In the genomic region with DNA sequence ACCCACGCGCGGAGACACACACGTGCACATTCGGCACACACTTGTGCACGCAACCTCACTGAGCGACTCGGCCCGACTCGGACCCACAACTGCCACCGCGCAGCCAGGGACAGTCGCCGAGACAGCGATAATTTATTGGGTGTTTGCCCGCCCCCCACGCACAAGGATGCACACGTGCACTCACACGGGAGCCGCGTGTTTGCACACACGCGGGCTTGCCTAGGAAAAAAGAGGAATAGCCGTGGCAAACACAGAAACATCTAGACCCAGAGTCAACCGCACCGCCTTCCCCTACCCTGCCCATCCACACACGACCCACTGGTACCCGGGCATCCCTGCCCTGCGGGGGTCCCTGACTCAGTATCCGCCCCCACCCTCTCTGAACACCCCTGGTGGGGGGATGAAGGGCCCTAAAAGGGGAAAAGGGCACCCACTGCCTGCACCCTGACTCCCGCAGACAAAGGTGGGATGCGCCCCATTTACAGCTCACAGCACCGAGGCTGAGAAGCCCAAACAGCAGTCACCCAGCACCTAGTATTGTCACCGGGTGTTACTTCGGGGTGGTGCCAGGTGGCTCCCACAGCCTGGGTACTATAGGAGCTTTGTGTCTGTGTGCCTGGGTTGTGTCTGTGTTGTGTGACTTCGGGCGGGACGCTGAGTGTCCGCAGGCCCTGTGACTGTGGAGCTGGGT, we compare ENCODE assay signal across 8 cellular contexts. TPM values are rescaled to one million over a fixed set of nuclear protein-coding genes. Genes with fewer than 3 reads are reported as not detected.
A peak's percentile ranks its signal among the peaks of the same experiment; 100 is the strongest.
DNase-seq lines count a peak whose midpoint lies in the region; ATAC-seq and TF ChIP-seq lines count a peak whose summit lies in the region.

No MANE protein-coding gene starts in this region.

- H3K27me3 ChIP-seq in ACC112 (ENCODE audit: insufficient read depth, low read length) (no peaks in the 10 kb centered on the region), HUES64 (ENCODE audit: insufficient read depth, low read length) (peaks cover 27% of the 10 kb centered on the region), upper lobe of right lung (no peaks in the 10 kb centered on the region)

- peaks cover 25% of the 10 kb centered on the region for H3K79me2 ChIP-seq in ACC112 (ENCODE audit: control insufficient read depth, insufficient read depth, low read length, unreplicated experiment)

- peaks cover 43% of the 10 kb centered on the region for H3K4me1 ChIP-seq in ACC112 (ENCODE audit: control insufficient read depth, insufficient read depth, low read length, unreplicated experiment)
- peaks cover 7% of the 10 kb centered on the region for H3K4me1 ChIP-seq in HUES64 (ENCODE audit: insufficient read depth, low read length)
- peaks cover 61% of the 10 kb centered on the region for H3K4me1 ChIP-seq in upper lobe of right lung

- H3K36me3 ChIP-seq in ACC112 (ENCODE audit: insufficient read depth, low read length) = no peaks in the 10 kb centered on the region
- H3K36me3 ChIP-seq in HUES64 (ENCODE audit: insufficient read depth, low read length) = no peaks in the 10 kb centered on the region
- no peaks in the 10 kb centered on the region for H3K36me3 ChIP-seq in upper lobe of right lung

- no peak overlapping the region for H2AFZ ChIP-seq in ACC112 (ENCODE audit: low read length, unreplicated experiment)

- peak overlapping the region; percentile 85 to 99 (median 96) for H3K27ac Mint-ChIP-seq in brain

- H3K9me3 ChIP-seq in HUES64 (ENCODE audit: insufficient read depth, low read depth, low read length) (no peaks in the 10 kb centered on the region), upper lobe of right lung (no peaks in the 10 kb centered on the region)

- peaks cover 0 to 4% (median 0%) of the 10 kb centered on the region in 5 experiments for H3K9me3 Mint-ChIP-seq in brain

- peaks cover 79% of the 10 kb centered on the region for H3K4me1 Mint-ChIP-seq in brain

- peak overlapping the region; percentile 87 for H3K4me3 ChIP-seq in ACC112 (ENCODE audit: low read depth, low read length)
- peak overlapping the region; percentile 59 for H3K4me3 ChIP-seq in HUES64 (ENCODE audit: low read length)
- peak overlapping the region; percentile 72 for H3K4me3 ChIP-seq in upper lobe of right lung

- no peak overlapping the region for H3K9ac ChIP-seq in HUES64 (ENCODE audit: low read depth, low read length)

- WGBS in HUES64 = 21% methylated on average over 32 of the region's 39 CpGs

- no peaks in the 10 kb centered on the region for H3K36me3 Mint-ChIP-seq in brain

- peak overlapping the region; percentile 84 to 89 (median 85) for H3K4me3 Mint-ChIP-seq in brain

- peaks cover 3% of the 10 kb centered on the region for H3K27me3 Mint-ChIP-seq in brain

- TF ChIP-seq CTCF in brain (conservative IDR thresholded peaks at IDR 0.05) = no peak
- no peak for TF ChIP-seq CTCF in upper lobe of right lung (IDR thresholded peaks at IDR 0.05)

- DNase-seq in mesenteric fat pad (ENCODE audit: low spot score) (peak; percentile 90), upper lobe of right lung (peak; percentile 83), T-helper 9 cell (no peak), DMS 273 treated with DMSO at 0.1 percent for 48 hours (lab: John Stamatoyannopoulos, UW) (no peak), occipital lobe (lab: John Stamatoyannopoulos, UW) (no peak)

- no peak for ATAC-seq in upper lobe of right lung

- H3K27ac ChIP-seq in ACC112 (ENCODE audit: low read depth, low read length) (peak overlapping the region; percentile 98), HUES64 (ENCODE audit: low read depth, low read length) (no peak overlapping the region), upper lobe of right lung (peak overlapping the region; percentile 92)

- intact Hi-C loops in upper lobe of right lung (cut with DNase I) = no loop called here

RNA-seq across cellular contexts. Expression of a gene that starts 1.0 kb away (rescaled TPM):
- 35.2 TPM for polyA plus RNA-seq in HUES64 (2013, experiment 1 of 2)
- polyA plus RNA-seq in HUES64 (2013, experiment 2 of 2) = 53.3 TPM
- 93.3 TPM for polyA plus RNA-seq in brain (ENCODE audit: insufficient read depth, low read depth, low replicate concordance)
- 63.3 TPM for total RNA-seq in mesenteric fat pad
- 57.3 TPM for total RNA-seq in upper lobe of right lung
- 75.6 TPM for total RNA-seq in occipital lobe

RNA-seq across cellular contexts. Expression of a gene that starts 19.8 kb away (rescaled TPM):
- polyA plus RNA-seq in HUES64 (2013, experiment 1 of 2) = 136 TPM
- polyA plus RNA-seq in HUES64 (2013, experiment 2 of 2) = 178 TPM
- 120 TPM for polyA plus RNA-seq in brain (ENCODE audit: insufficient read depth, low read depth, low replicate concordance)
- total RNA-seq in mesenteric fat pad (18.3 TPM), upper lobe of right lung (34.6 TPM), occipital lobe (95.1 TPM)

RNA-seq across cellular contexts. Expression of a gene that starts 20.8 kb away (rescaled TPM):
- polyA plus RNA-seq in HUES64 (2013, experiment 1 of 2) = 0.10 TPM
- polyA plus RNA-seq in HUES64 (2013, experiment 2 of 2) = not detected
- polyA plus RNA-seq in brain (ENCODE audit: insufficient read depth, low read depth, low replicate concordance) = 0.83 TPM
- total RNA-seq in mesenteric fat pad (19.3 TPM), upper lobe of right lung (22.7 TPM), occipital lobe (0.78 TPM)

RNA-seq across cellular contexts. Expression of a gene that starts 32.2 kb away (rescaled TPM):
- 3.7 TPM for polyA plus RNA-seq in HUES64 (2013, experiment 1 of 2)
- polyA plus RNA-seq in HUES64 (2013, experiment 2 of 2) = 4.2 TPM
- 5.2 TPM for polyA plus RNA-seq in brain (ENCODE audit: insufficient read depth, low read depth, low replicate concordance)
- total RNA-seq in mesenteric fat pad (5.9 TPM), upper lobe of right lung (105 TPM), occipital lobe (not detected)

Comparison
In these comparisons a context has a peak if more than half of its experiments do, and no peak if none do; other contexts are left out.
1. DNase-seq: peak in mesenteric fat pad (single experiment) and upper lobe of right lung (single experiment); none in T-helper 9 cell (single experiment), DMS 273 treated with DMSO at 0.1 percent for 48 hours (single experiment) and occipital lobe (single experiment).
2. RNA of a gene that starts 20.8 kb away (total RNA-seq): 22.7 TPM in upper lobe of right lung (single experiment) and 19.3 TPM in mesenteric fat pad (single experiment); 0.78 TPM in occipital lobe (single experiment); every median in the first group is over 10 times any median in the second.
3. Peak in every context shown above with its lines, with median percentiles within 50 percentile points of each other: H3K4me3 ChIP-seq.